In the genomic region with DNA sequence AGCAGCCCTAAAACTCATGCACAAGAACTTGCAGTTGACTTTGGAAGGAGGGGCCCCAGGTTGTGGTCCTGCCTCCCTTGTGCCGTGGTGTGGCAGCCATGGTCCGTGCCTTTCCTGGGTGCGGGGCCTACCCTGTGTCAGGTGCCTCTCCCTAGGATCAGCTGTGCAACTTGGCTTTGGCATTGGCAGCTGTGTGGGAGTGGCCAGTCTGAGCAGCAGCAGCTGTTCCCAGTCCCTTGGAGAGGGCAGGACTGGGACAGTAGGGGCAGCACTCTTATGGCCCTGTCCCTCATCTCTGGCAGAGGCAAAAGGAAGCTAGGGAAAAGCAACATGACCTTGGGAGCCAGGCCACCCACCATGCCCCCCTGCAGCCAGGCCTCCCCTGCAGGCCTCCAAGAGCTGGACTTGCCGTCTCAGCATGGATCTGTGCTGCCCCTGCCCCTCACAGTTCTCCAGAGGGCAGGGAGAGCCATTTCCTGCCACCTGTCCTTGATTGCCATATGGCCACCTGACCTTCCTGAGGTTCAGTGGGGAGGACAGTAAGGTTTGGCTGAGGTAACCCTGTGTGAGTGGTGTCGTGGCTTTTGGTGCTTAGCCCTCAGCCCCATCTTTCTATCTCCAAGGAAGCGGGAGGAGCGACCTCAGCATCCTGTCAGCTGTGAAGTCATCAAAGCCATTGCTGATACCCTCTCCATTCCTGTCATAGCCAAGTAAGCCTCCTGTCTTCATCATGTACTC, we compare ENCODE assay signal across 9 cellular contexts. TPM values are rescaled to one million over a fixed set of nuclear protein-coding genes. Genes with fewer than 3 reads are reported as not detected.
DNase-seq lines count a peak whose midpoint lies in the region; ATAC-seq and TF ChIP-seq lines count a peak whose summit lies in the region.
"Had no signal": no experiment of that assay in that cellular context is flagged by ENCODE, and none has a peak within 500 bp of the region (broad histone marks: within the 10 kb centered on the region; RNA-seq: fewer than 3 reads in every experiment).

No MANE protein-coding gene starts in this region.

- H3K36me3 ChIP-seq in WERI-Rb-1: peaks cover 34% of the 10 kb centered on the region
- H3K36me3 ChIP-seq in thymus (ENCODE audit: control insufficient read depth, insufficient read depth): peaks cover 8% of the 10 kb centered on the region

- DNase-seq in activated T-cell treated with anti-CD3 and anti-CD28 coated beads, Interleukin-2, amount 50 U/mL, for 1 hour: peak; percentile 45
- DNase-seq in activated T-cell treated with anti-CD3 and anti-CD28 coated beads for 4 hours (no peak), WERI-Rb-1 (peak; percentile 86), left colon (peak; percentile 77 to 87), amygdala (lab: John Stamatoyannopoulos, UW) (no peak)

- TF ChIP-seq CTCF in WERI-Rb-1 (IDR thresholded peaks at IDR 0.05; ENCODE audit: low read depth, low read length): peak; percentile 20; the same call in 1 of the 2 replicates

- H3K27me3 ChIP-seq in WERI-Rb-1 (ENCODE audit: insufficient read depth, low read depth, severe bottlenecking) (no peaks in the 10 kb centered on the region), thymus (ENCODE audit: control insufficient read depth, insufficient read depth) (no peaks in the 10 kb centered on the region)

- H3K4me3 ChIP-seq in WERI-Rb-1 (ENCODE audit: low read depth, low read length) (no peak overlapping the region), thymus (ENCODE audit: low read length) (no peak overlapping the region)

- H3K27ac ChIP-seq in WERI-Rb-1 (peak overlapping the region; percentile 76), thymus (ENCODE audit: low read depth) (peak overlapping the region; percentile 82)

- 49% methylated on average over 7 of the region's 7 CpGs for WGBS in thymus

- H3K9me3 ChIP-seq in WERI-Rb-1 (ENCODE audit: severe bottlenecking) (no peaks in the 10 kb centered on the region), thymus (ENCODE audit: control insufficient read depth) (no peaks in the 10 kb centered on the region)

- peaks cover 48% of the 10 kb centered on the region for H3K4me1 ChIP-seq in thymus (ENCODE audit: control insufficient read depth, insufficient read depth, low read length)

- intact Hi-C loops in left colon (cut with DNase I, micrococcal nuclease): no loop called here

- ATAC-seq in left colon: peak; percentile 80
- no peak for ATAC-seq in GM18517 (IDR thresholded peaks at IDR 0.05; ENCODE audit: unreplicated experiment)
- ATAC-seq in HG03565 (IDR thresholded peaks at IDR 0.05; ENCODE audit: unreplicated experiment): no peak

RNA-seq across cellular contexts. Expression of gene NFATC3, which starts 15.5 kb away (rescaled TPM):
- total RNA-seq in left colon: 10 to 100 TPM; 24.6 to 24.9 TPM
- 37.4 TPM for polyA plus RNA-seq in thymus

RNA-seq across cellular contexts. Expression of gene DUS2, which starts 46.6 kb away (rescaled TPM):
- 10 to 100 TPM; 14.1 to 17.4 TPM for total RNA-seq in left colon
- 12.2 TPM for polyA plus RNA-seq in thymus

RNA-seq across cellular contexts. Expression of gene DDX28, which starts 46.6 kb away (rescaled TPM):
- total RNA-seq in left colon: 1 to 10 TPM; 6.7 to 7.1 TPM
- 11.9 TPM for polyA plus RNA-seq in thymus

RNA-seq across cellular contexts. Expression of gene DPEP2NB, which starts 54.0 kb away (rescaled TPM):
- not detected for total RNA-seq in left colon
- polyA plus RNA-seq in thymus: 0.18 TPM
- total RNA-seq: pulmonary artery endothelial cell had no signal

Comparison
In these comparisons a context has a peak if more than half of its experiments do, and no peak if none do; other contexts are left out.
1. DNase-seq: peak in activated T-cell treated with anti-CD3 and anti-CD28 coated beads, Interleukin-2, amount 50 U/mL, for 1 hour (single experiment), WERI-Rb-1 (single experiment) and left colon (2 of 2); none in activated T-cell treated with anti-CD3 and anti-CD28 coated beads for 4 hours (single experiment) and amygdala (0 of 56).